Comparison of ENCODE assay signal across 8 cellular contexts in the genomic region with DNA sequence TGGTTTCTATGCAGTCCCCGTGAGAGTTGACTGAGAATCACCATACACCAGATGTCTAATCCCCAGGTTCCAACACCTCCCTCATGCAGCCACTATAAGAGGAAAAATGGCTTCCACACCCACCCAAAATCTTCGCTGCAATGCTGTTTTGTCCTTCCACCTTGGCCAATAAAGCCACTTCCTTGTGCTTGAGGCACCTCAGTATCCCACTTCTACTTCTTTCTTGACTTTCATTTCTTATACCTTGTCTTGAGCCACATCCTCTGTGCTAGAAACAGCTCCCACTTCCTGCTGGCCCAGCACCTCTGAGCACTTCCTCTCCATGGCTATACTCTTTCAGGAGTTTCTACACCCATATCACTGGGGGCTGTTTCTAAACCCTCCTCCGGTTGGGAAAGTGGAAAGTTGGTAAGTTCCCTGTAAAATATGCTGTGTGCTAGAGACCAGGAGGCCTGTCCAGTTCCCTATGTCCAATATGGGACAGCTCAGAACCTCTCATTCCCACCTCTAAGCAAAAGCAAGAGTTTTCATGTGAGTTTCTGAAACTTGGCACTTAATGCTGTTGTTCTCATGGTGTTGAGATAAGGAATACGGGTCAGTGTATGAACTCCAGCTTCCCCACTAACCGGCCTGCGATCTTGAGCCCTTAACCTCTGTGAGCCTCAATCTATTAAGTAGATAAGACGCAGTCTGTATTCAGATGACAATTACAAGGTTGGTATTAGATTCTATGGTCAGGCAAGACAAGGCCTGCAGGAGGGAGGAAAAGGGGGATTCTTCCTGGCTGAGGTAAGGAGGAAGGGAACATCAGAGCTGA.
DNase-seq lines count a peak whose midpoint lies in the region; ATAC-seq and TF ChIP-seq lines count a peak whose summit lies in the region.

No MANE protein-coding gene starts in this region.

- H3K9me2 ChIP-seq in OCI-LY1 (ENCODE audit: low read depth, low read length): no peaks in the 10 kb centered on the region

- H3K27ac ChIP-seq in OCI-LY1 (ENCODE audit: low read depth, low read length, poor library complexity, severe bottlenecking): peak overlapping the region; percentile 20
- no peak overlapping the region for H3K27ac ChIP-seq in neural progenitor cell

- no peak overlapping the region for H2AFZ ChIP-seq in OCI-LY1 (ENCODE audit: low read length)
- H2AFZ ChIP-seq in neural progenitor cell (replicated peaks): no peak overlapping the region

- no peak overlapping the region for H3K4me2 ChIP-seq in OCI-LY1 (ENCODE audit: low read length)
- no peak overlapping the region for H3K4me2 ChIP-seq in neural progenitor cell

- H3K36me3 ChIP-seq in OCI-LY1 (ENCODE audit: insufficient read depth, low read length) (0 out of 2 replicates have a peak, but pooled peaks cover 7% of the 10 kb centered on the region), neural progenitor cell (no peaks in the 10 kb centered on the region)

- TF ChIP-seq CTCF in OCI-LY1 (IDR thresholded peaks at IDR 0.05; ENCODE audit: low read length) (no peak), neural progenitor cell (IDR thresholded peaks at IDR 0.05) (no peak), glutamatergic neuron (IDR thresholded peaks at IDR 0.05; ENCODE audit: partially characterized antibody, unreplicated experiment) (no peak)

- no peak overlapping the region for H3K4me3 ChIP-seq in OCI-LY1 (ENCODE audit: low read depth, low read length, poor library complexity, severe bottlenecking)
- no peak overlapping the region for H3K4me3 ChIP-seq in neural progenitor cell

- DNase-seq in naive thymus-derived CD8-positive, alpha-beta T cell: peak in 1 of 10 donors; percentile 8
- DNase-seq in neural progenitor cell (ENCODE audit: low spot score) (no peak), glutamatergic neuron (no peak)
- no peak for DNase-seq in stimulated activated CD8-positive, alpha-beta memory T cell treated with anti-CD3 and anti-CD28 coated beads, Interleukin-4, amount 100 ng/mL, for 48 hours

- peaks cover 0 to 8% (median 0%) of the 10 kb centered on the region in 5 donors for H3K27me3 Mint-ChIP-seq in naive thymus-derived CD8-positive, alpha-beta T cell
- no peaks in the 10 kb centered on the region for H3K27me3 Mint-ChIP-seq in neural progenitor cell (ENCODE audit: insufficient read depth, low read depth)
- H3K27me3 Mint-ChIP-seq in glutamatergic neuron (ENCODE audit: unreplicated experiment): peaks cover 2% of the 10 kb centered on the region

- H3K36me3 Mint-ChIP-seq in naive thymus-derived CD8-positive, alpha-beta T cell: no peaks in the 10 kb centered on the region
- H3K36me3 Mint-ChIP-seq in neural progenitor cell: no peaks in the 10 kb centered on the region
- H3K36me3 Mint-ChIP-seq in glutamatergic neuron (ENCODE audit: unreplicated experiment): no peaks in the 10 kb centered on the region

- H3K4me3 Mint-ChIP-seq in naive thymus-derived CD8-positive, alpha-beta T cell: peak overlapping the region in 9 of 10 donors; percentile 23 to 75 (median 44)
- H3K4me3 Mint-ChIP-seq in neural progenitor cell (no peak overlapping the region), glutamatergic neuron (ENCODE audit: unreplicated experiment) (no peak overlapping the region)

- peak; percentile 53 for ATAC-seq in GM18907 (IDR thresholded peaks at IDR 0.05; ENCODE audit: unreplicated experiment)
- peak; percentile 46 for ATAC-seq in HG02759 (IDR thresholded peaks at IDR 0.05; ENCODE audit: unreplicated experiment)
- ATAC-seq in naive thymus-derived CD8-positive, alpha-beta T cell: peak in 1 of 2 donors; percentile 70
- ATAC-seq in GM19023 (IDR thresholded peaks at IDR 0.05; ENCODE audit: unreplicated experiment): no peak

- H3K4me1 ChIP-seq in OCI-LY1 (ENCODE audit: insufficient read depth, low read length, severe bottlenecking): peaks cover 48% of the 10 kb centered on the region
- H3K4me1 ChIP-seq in neural progenitor cell: peaks cover 2% of the 10 kb centered on the region

- H3K27ac Mint-ChIP-seq in naive thymus-derived CD8-positive, alpha-beta T cell: peak overlapping the region in 9 of 10 donors; percentile 15 to 88 (median 59)
- no peak overlapping the region for H3K27ac Mint-ChIP-seq in neural progenitor cell
- no peak overlapping the region for H3K27ac Mint-ChIP-seq in glutamatergic neuron (ENCODE audit: unreplicated experiment)

- H4K20me1 ChIP-seq in OCI-LY1 (ENCODE audit: insufficient read depth, low read length) (no peaks in the 10 kb centered on the region), neural progenitor cell (ENCODE audit: low read depth) (no peaks in the 10 kb centered on the region)

- H3K4me1 Mint-ChIP-seq in naive thymus-derived CD8-positive, alpha-beta T cell: peaks cover 26 to 83% (median 51%) of the 10 kb centered on the region in 4 donors
- H3K4me1 Mint-ChIP-seq in neural progenitor cell: peaks cover 25% of the 10 kb centered on the region
- H3K4me1 Mint-ChIP-seq in glutamatergic neuron (ENCODE audit: low read depth, unreplicated experiment): no peaks in the 10 kb centered on the region

- H3F3A ChIP-seq in OCI-LY1 (ENCODE audit: insufficient read depth, low read length): no peaks in the 10 kb centered on the region
- no peaks in the 10 kb centered on the region for H3F3A ChIP-seq in neural progenitor cell (ENCODE audit: low read depth)

- H3K27me3 ChIP-seq in OCI-LY1 (ENCODE audit: insufficient read depth, low read length): no peaks in the 10 kb centered on the region
- no peaks in the 10 kb centered on the region for H3K27me3 ChIP-seq in neural progenitor cell

- H3K79me2 ChIP-seq in OCI-LY1 (ENCODE audit: insufficient read depth, low read length): no peaks in the 10 kb centered on the region
- no peaks in the 10 kb centered on the region for H3K79me2 ChIP-seq in neural progenitor cell (ENCODE audit: low read depth)

- H3K9ac ChIP-seq in OCI-LY1 (ENCODE audit: low read length) (no peak overlapping the region), neural progenitor cell (no peak overlapping the region)

- POLR2A ChIA-PET in naive thymus-derived CD8-positive, alpha-beta T cell (lab: Charles Lee): no interaction called here

- H3K9me3 Mint-ChIP-seq in naive thymus-derived CD8-positive, alpha-beta T cell: no peaks in the 10 kb centered on the region
- H3K9me3 Mint-ChIP-seq in neural progenitor cell (peaks cover 4% of the 10 kb centered on the region), glutamatergic neuron (ENCODE audit: unreplicated experiment) (no peaks in the 10 kb centered on the region)

- H3K9me3 ChIP-seq in OCI-LY1 (ENCODE audit: low read length) (no peaks in the 10 kb centered on the region), neural progenitor cell (ENCODE audit: low read depth) (no peaks in the 10 kb centered on the region)

Comparison
In these comparisons a context has a peak if more than half of its experiments do, and no peak if none do; other contexts are left out.
1. H3K27ac Mint-ChIP-seq: peak in naive thymus-derived CD8-positive, alpha-beta T cell (9 of 10); none in neural progenitor cell (single experiment) and glutamatergic neuron (single experiment).
2. H3K4me3 Mint-ChIP-seq: peak in naive thymus-derived CD8-positive, alpha-beta T cell (9 of 10); none in neural progenitor cell (single experiment) and glutamatergic neuron (single experiment).